Comparison of ENCODE assay signal across 28 cellular contexts in genomic region chr9:20601292-20601691, GRCh38. TPM values are rescaled to one million over a fixed set of nuclear protein-coding genes. Genes with fewer than 3 reads are reported as not detected.
A peak's percentile ranks its signal among the peaks of the same experiment; 100 is the strongest.
DNase-seq lines count a peak whose midpoint lies in the region; ATAC-seq, FAIRE-seq and TF ChIP-seq lines count a peak whose summit lies in the region.
"Had no signal": no experiment of that assay in that cellular context is flagged by ENCODE, and none has a peak within 500 bp of the region (broad histone marks: within the 10 kb centered on the region; RNA-seq: fewer than 3 reads in every experiment).

No MANE protein-coding gene starts in this region.

- TF ChIP-seq CTCF in Caco-2 (IDR thresholded peaks at IDR 0.05; ENCODE audit: insufficient read depth in 1 of 2, low read depth in 1 of 2, low read length in 1 of 2, severe bottlenecking in 1 of 2, unreplicated experiment in 1 of 2) (no peak), nephron progenitor cell (IDR thresholded peaks at IDR 0.05) (no peak)

- H3K4me3 Mint-ChIP-seq in Caco-2 (ENCODE audit: unreplicated experiment) (peak overlapping the region; percentile 40), nephron progenitor cell (peak overlapping the region; percentile 66)
- H3K4me3 Mint-ChIP-seq in activated naive CD8-positive, alpha-beta T cell: no peak overlapping the region
- no peak overlapping the region for H3K4me3 Mint-ChIP-seq in stimulated activated naive B cell treated with anti-CD40 and anti-IgM and Interleukin-4, amounts not matched to agents 10 μg/mL and 1 μg/mL and 100 μg/mL, for 72 hours
- no peak overlapping the region for H3K4me3 Mint-ChIP-seq in T-helper 2 cell treated with Interferon-gamma antibody and Interleukin-4, amounts not matched to agents 5 μg/mL and 100 μg/mL, for 36 hours
- H3K4me3 Mint-ChIP-seq: activated naive CD4-positive, alpha-beta T cell treated with anti-CD3 and anti-CD28 coated beads, Interleukin-2, amount 10 ng/mL, durations not matched to agents 7 days and 5 days; T-helper 1 cell treated with Interleukin-12 subunit alpha and Interleukin-12 subunit beta and Interleukin-4 antibody, amounts not matched to agents 30 μg/mL and 1 μg/mL, for 36 hours had no signal

- no peak for ATAC-seq in GM18907 (IDR thresholded peaks at IDR 0.05; ENCODE audit: unreplicated experiment)
- no peak for ATAC-seq in stimulated activated naive B cell treated with anti-CD40 and anti-IgM and Interleukin-4, amounts not matched to agents 10 μg/mL and 1 μg/mL and 100 μg/mL, for 72 hours (replicated peaks)
- ATAC-seq: left colon, pancreas had no signal

- no peaks in the 10 kb centered on the region for H3K27me3 Mint-ChIP-seq in Caco-2 (ENCODE audit: insufficient read depth, unreplicated experiment)
- H3K27me3 Mint-ChIP-seq in activated naive CD8-positive, alpha-beta T cell: no peaks in the 10 kb centered on the region
- no peaks in the 10 kb centered on the region for H3K27me3 Mint-ChIP-seq in nephron progenitor cell (ENCODE audit: low read depth, poor library complexity)
- no peaks in the 10 kb centered on the region for H3K27me3 Mint-ChIP-seq in stimulated activated naive B cell treated with anti-CD40 and anti-IgM and Interleukin-4, amounts not matched to agents 10 μg/mL and 1 μg/mL and 100 μg/mL, for 72 hours
- no peaks in the 10 kb centered on the region for H3K27me3 Mint-ChIP-seq in T-helper 2 cell treated with Interferon-gamma antibody and Interleukin-4, amounts not matched to agents 5 μg/mL and 100 μg/mL, for 36 hours (ENCODE audit: low read depth)
- H3K27me3 Mint-ChIP-seq: activated naive CD4-positive, alpha-beta T cell treated with anti-CD3 and anti-CD28 coated beads, Interleukin-2, amount 10 ng/mL, durations not matched to agents 7 days and 5 days had no signal

- H3K36me3 ChIP-seq in Caco-2 (ENCODE audit: control insufficient read depth, insufficient read depth, low read length): no peaks in the 10 kb centered on the region
- H3K36me3 ChIP-seq: BLaER1 treated with 17β-estradiol and CSF1 and Interleukin-3, amounts not matched to agents 10 nM and 100 nM; breast epithelium; pancreas; stomach; thyroid gland had no signal

- BruUV-seq in Caco-2 (replicated peaks; lab: Mats Ljungman, UMichigan): no TSS peak

- POLR2A ChIA-PET in Caco-2 (lab: Charles Lee): interaction anchor here (1.2 kb wide), 1 partner anchor 21 kb away, joined by 4 read pairs; the partner anchor contains the start of gene MLLT3

- DNase-seq in Caco-2 (no peak), GM18507 (ENCODE audit: extremely low spot score, insufficient read length, low read depth) (no peak), nephron progenitor cell (no peak)
- no peak for DNase-seq in stimulated activated naive B cell treated with anti-CD40 and anti-IgM and Interleukin-4, amounts not matched to agents 10 μg/mL and 1 μg/mL and 100 μg/mL, for 72 hours
- no peak for DNase-seq in T-helper 2 cell treated with Interferon-gamma antibody and Interleukin-4, amounts not matched to agents 5 μg/mL and 100 μg/mL, for 36 hours (ENCODE audit: low spot score)
- DNase-seq: activated CD4-positive, alpha-beta T cell treated with anti-CD3 and anti-CD28 coated beads for 1 hour; activated naive CD4-positive, alpha-beta T cell treated with anti-CD3 and anti-CD28 coated beads, Interleukin-2, amount 10 ng/mL, durations not matched to agents 7 days and 5 days; anterior cingulate cortex; hypothalamus; left colon; mammary epithelial cell; NCI-H146; NCI-H2107; NCI-H345; pancreas; PC-9; retina; SK-N-SH; small intestine; stomach; thyroid gland had no signal

- CTCF ChIA-PET in Caco-2 (lab: Charles Lee): interaction anchor here (1.4 kb wide), 1 partner anchor 21 kb away, joined by 5 read pairs; the partner anchor contains the start of gene MLLT3

- no peaks in the 10 kb centered on the region for H3K27me3 ChIP-seq in Caco-2 (replicated peaks; ENCODE audit: control insufficient read depth, insufficient read depth, low read length)
- H3K27me3 ChIP-seq: BLaER1 treated with 17β-estradiol and CSF1 and Interleukin-3, amounts not matched to agents 10 nM and 100 nM; breast epithelium; pancreas; stomach; thyroid gland had no signal

- peaks cover 6% of the 10 kb centered on the region for H3K36me3 Mint-ChIP-seq in Caco-2 (ENCODE audit: insufficient read depth, unreplicated experiment)
- H3K36me3 Mint-ChIP-seq in activated naive CD8-positive, alpha-beta T cell: peaks cover 13% of the 10 kb centered on the region
- peaks cover 41% of the 10 kb centered on the region for H3K36me3 Mint-ChIP-seq in nephron progenitor cell (ENCODE audit: low read depth)
- H3K36me3 Mint-ChIP-seq in stimulated activated naive B cell treated with anti-CD40 and anti-IgM and Interleukin-4, amounts not matched to agents 10 μg/mL and 1 μg/mL and 100 μg/mL, for 72 hours: no peaks in the 10 kb centered on the region
- peaks cover 15% of the 10 kb centered on the region for H3K36me3 Mint-ChIP-seq in T-helper 2 cell treated with Interferon-gamma antibody and Interleukin-4, amounts not matched to agents 5 μg/mL and 100 μg/mL, for 36 hours (ENCODE audit: low read depth)

- intact Hi-C loops in Caco-2 (cut with micrococcal nuclease; ENCODE audit: unreplicated experiment): no loop called here

- H3K9me3 Mint-ChIP-seq in Caco-2 (ENCODE audit: unreplicated experiment): no peaks in the 10 kb centered on the region
- H3K9me3 Mint-ChIP-seq in activated naive CD8-positive, alpha-beta T cell (ENCODE audit: low read depth): no peaks in the 10 kb centered on the region
- H3K9me3 Mint-ChIP-seq in nephron progenitor cell: peaks cover 8% of the 10 kb centered on the region
- no peaks in the 10 kb centered on the region for H3K9me3 Mint-ChIP-seq in stimulated activated naive B cell treated with anti-CD40 and anti-IgM and Interleukin-4, amounts not matched to agents 10 μg/mL and 1 μg/mL and 100 μg/mL, for 72 hours
- no peaks in the 10 kb centered on the region for H3K9me3 Mint-ChIP-seq in T-helper 2 cell treated with Interferon-gamma antibody and Interleukin-4, amounts not matched to agents 5 μg/mL and 100 μg/mL, for 36 hours
- H3K9me3 Mint-ChIP-seq: activated naive CD4-positive, alpha-beta T cell treated with anti-CD3 and anti-CD28 coated beads, Interleukin-2, amount 10 ng/mL, durations not matched to agents 7 days and 5 days; T-helper 1 cell treated with Interleukin-12 subunit alpha and Interleukin-12 subunit beta and Interleukin-4 antibody, amounts not matched to agents 30 μg/mL and 1 μg/mL, for 36 hours had no signal

- peaks cover 25% of the 10 kb centered on the region; the same call in 1 of the 2 replicates for H3K4me1 ChIP-seq in Caco-2
- H3K4me1 ChIP-seq: breast epithelium had no signal

- no peak overlapping the region for H3K4me3 ChIP-seq in Caco-2 (ENCODE audit: low read depth, low read length)
- H3K4me3 ChIP-seq: BLaER1 treated with 17β-estradiol and CSF1 and Interleukin-3, amounts not matched to agents 10 nM and 100 nM; breast epithelium; pancreas; PC-9; stomach; thyroid gland had no signal

- no peaks in the 10 kb centered on the region for H3K9me3 ChIP-seq in Caco-2
- H3K9me3 ChIP-seq: BLaER1 treated with 17β-estradiol and CSF1 and Interleukin-3, amounts not matched to agents 10 nM and 100 nM; breast epithelium; pancreas; SK-N-SH; stomach; thyroid gland had no signal

- H3K27ac Mint-ChIP-seq in Caco-2 (ENCODE audit: unreplicated experiment): peak overlapping the region; percentile 78
- peak overlapping the region; percentile 68 for H3K27ac Mint-ChIP-seq in activated naive CD8-positive, alpha-beta T cell
- peak overlapping the region; percentile 84 for H3K27ac Mint-ChIP-seq in nephron progenitor cell
- H3K27ac Mint-ChIP-seq in stimulated activated naive B cell treated with anti-CD40 and anti-IgM and Interleukin-4, amounts not matched to agents 10 μg/mL and 1 μg/mL and 100 μg/mL, for 72 hours: no peak overlapping the region
- H3K27ac Mint-ChIP-seq in T-helper 2 cell treated with Interferon-gamma antibody and Interleukin-4, amounts not matched to agents 5 μg/mL and 100 μg/mL, for 36 hours: no peak overlapping the region
- H3K27ac Mint-ChIP-seq: IgD-negative memory B cell; T-helper 1 cell treated with Interleukin-12 subunit alpha and Interleukin-12 subunit beta and Interleukin-4 antibody, amounts not matched to agents 30 μg/mL and 1 μg/mL, for 36 hours had no signal

- peak; percentile 61 for FAIRE-seq in GM18507 (lab: Jason Lieb, UNC)
- FAIRE-seq: endothelial cell of umbilical vein, pancreas, small intestine had no signal

- peaks cover 7% of the 10 kb centered on the region for H3K4me1 Mint-ChIP-seq in Caco-2 (ENCODE audit: low read depth, unreplicated experiment)
- H3K4me1 Mint-ChIP-seq in activated naive CD8-positive, alpha-beta T cell (ENCODE audit: low read depth): peaks cover 84% of the 10 kb centered on the region
- H3K4me1 Mint-ChIP-seq in nephron progenitor cell: peaks cover 68% of the 10 kb centered on the region
- peaks cover 6 to 19% of the 10 kb centered on the region in 2 donors for H3K4me1 Mint-ChIP-seq in stimulated activated naive B cell treated with anti-CD40 and anti-IgM and Interleukin-4, amounts not matched to agents 10 μg/mL and 1 μg/mL and 100 μg/mL, for 72 hours
- peaks cover 52% of the 10 kb centered on the region for H3K4me1 Mint-ChIP-seq in T-helper 2 cell treated with Interferon-gamma antibody and Interleukin-4, amounts not matched to agents 5 μg/mL and 100 μg/mL, for 36 hours (ENCODE audit: low read depth)

RNA-seq across cellular contexts. Expression of gene MLLT3, which starts 21.0 kb away (rescaled TPM):
- total RNA-seq in Caco-2 (2022): 22.0 and 24.4 TPM in 2 replicates

Comparison
In these comparisons a context has a peak if more than half of its experiments do, and no peak if none do; other contexts are left out.
1. H3K27ac Mint-ChIP-seq: peak in Caco-2 (single experiment), activated naive CD8-positive, alpha-beta T cell (single experiment) and nephron progenitor cell (single experiment); none in stimulated activated naive B cell treated with anti-CD40 and anti-IgM and Interleukin-4, amounts not matched to agents 10 μg/mL and 1 μg/mL and 100 μg/mL, for 72 hours (single experiment) and T-helper 2 cell treated with Interferon-gamma antibody and Interleukin-4, amounts not matched to agents 5 μg/mL and 100 μg/mL, for 36 hours (single experiment).
2. H3K4me3 Mint-ChIP-seq: peak in Caco-2 (single experiment) and nephron progenitor cell (single experiment); none in activated naive CD8-positive, alpha-beta T cell (single experiment), stimulated activated naive B cell treated with anti-CD40 and anti-IgM and Interleukin-4, amounts not matched to agents 10 μg/mL and 1 μg/mL and 100 μg/mL, for 72 hours (0 of 2) and T-helper 2 cell treated with Interferon-gamma antibody and Interleukin-4, amounts not matched to agents 5 μg/mL and 100 μg/mL, for 36 hours (single experiment).